ENCODE assay signal across 1 cellular context in genomic region chr12:90004319-90005074, GRCh38.
TF ChIP-seq lines count a peak whose summit lies in the region.

No MANE protein-coding gene starts in this region.

TF ChIP-seq in GM23338, 12 proteins besides CTCF, POLR2A, EP300 and RAD21 (continued from another document):
- no peak for TF ChIP-seq ZNF462 (CRISPR knock-in tag; IDR thresholded peaks at IDR 0.05)
- TF ChIP-seq STAT1 (IDR thresholded peaks at IDR 0.05; ENCODE audit: unreplicated experiment), result no peak
- no peak for TF ChIP-seq EZH2phosphoT487 (IDR thresholded peaks at IDR 0.05; ENCODE audit: unreplicated experiment)
- TF ChIP-seq ZNF114 (CRISPR knock-in tag; IDR thresholded peaks at IDR 0.05), result no peak
